24 cellular contexts compared by ENCODE assay signal in the genomic region with DNA sequence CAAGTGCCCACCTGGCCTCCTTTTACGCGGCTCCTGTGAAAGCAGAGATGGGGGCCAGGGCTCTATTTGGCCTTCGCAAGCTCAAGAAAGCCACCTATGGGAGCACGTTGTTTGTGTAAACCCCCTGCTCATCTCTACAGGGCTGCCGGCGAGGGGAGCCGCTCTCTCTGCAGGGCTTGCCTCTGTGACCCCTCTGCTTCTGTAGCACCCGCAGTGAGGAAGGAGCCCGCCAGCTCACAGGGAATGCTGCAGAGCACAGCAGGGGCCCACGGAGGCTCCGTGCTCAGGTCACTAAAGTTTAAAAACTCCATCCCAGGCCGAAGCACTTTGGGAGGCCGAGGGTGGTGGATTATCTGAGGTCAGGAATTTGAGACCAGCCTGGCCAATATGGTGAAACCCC.
DNase-seq lines count a peak whose midpoint lies in the region; ATAC-seq and TF ChIP-seq lines count a peak whose summit lies in the region.
"Had no signal": no experiment of that assay in that cellular context is flagged by ENCODE, and none has a peak within 500 bp of the region (broad histone marks: within the 10 kb centered on the region; RNA-seq: fewer than 3 reads in every experiment).

No MANE protein-coding gene starts in this region.

- no peaks in the 10 kb centered on the region for H3K79me2 ChIP-seq in MM.1S (ENCODE audit: low read length)

- H3K4me3 Mint-ChIP-seq in osteocyte (ENCODE audit: unreplicated experiment) = no peak overlapping the region
- H3K4me3 Mint-ChIP-seq: CD4-positive, alpha-beta memory T cell; GM23338; H9 had no signal

- H4K20me1 ChIP-seq in MM.1S (ENCODE audit: insufficient read depth, low read length) = no peaks in the 10 kb centered on the region

- no peaks in the 10 kb centered on the region for H3K36me3 Mint-ChIP-seq in osteocyte (ENCODE audit: unreplicated experiment)
- H3K36me3 Mint-ChIP-seq: CD4-positive, alpha-beta memory T cell had no signal

- peaks cover 26% of the 10 kb centered on the region for H3K9me3 Mint-ChIP-seq in osteocyte (ENCODE audit: unreplicated experiment)

- no peak overlapping the region for H3K27ac Mint-ChIP-seq in osteocyte (ENCODE audit: unreplicated experiment)
- H3K27ac Mint-ChIP-seq: CD4-positive, alpha-beta memory T cell; GM23338 had no signal

- no peak overlapping the region for H3K27ac ChIP-seq in MM.1S (ENCODE audit: low read length)
- H3K27ac ChIP-seq: A549 had no signal

- H3F3A ChIP-seq in MM.1S (ENCODE audit: insufficient read depth, low read length) = no peaks in the 10 kb centered on the region

- DNase-seq in MM.1S = no peak
- peak; percentile 41 for DNase-seq in NCI-H146 treated with DMSO at 0.1 percent for 48 hours (lab: John Stamatoyannopoulos, UW; ENCODE audit: unreplicated experiment)
- DNase-seq in islet precursor cell = peak; percentile 21
- peak; percentile 77 for DNase-seq in osteocyte (ENCODE audit: extremely low spot score, unreplicated experiment)
- DNase-seq in DMS153 treated with DMSO at 0.1 percent for 48 hours (lab: John Stamatoyannopoulos, UW; ENCODE audit: unreplicated experiment) = no peak
- DNase-seq in NCI-H187 treated with DMSO at 0.1 percent for 48 hours (lab: John Stamatoyannopoulos, UW) = no peak
- DNase-seq in Right ventricle myocardium inferior (ENCODE audit: missing footprints) = no peak
- DNase-seq in D341Med (ENCODE audit: low spot score) = no peak
- DNase-seq: 8988T; ACHN; AML-193; C1 segment of cervical spinal cord; Calu3; CD4-positive, alpha-beta memory T cell; COR-L47; DMS153; DMS79; EL; GDM1; H9 had no signal

- H3K27me3 ChIP-seq in MM.1S (replicated peaks; ENCODE audit: insufficient read depth, low read length) = no peaks in the 10 kb centered on the region

- ATAC-seq in Right ventricle myocardium inferior = no peak
- ATAC-seq: A549, GM12878, GM23338, HCT116 had no signal

- H3K4me1 Mint-ChIP-seq in osteocyte (ENCODE audit: unreplicated experiment) = no peaks in the 10 kb centered on the region
- H3K4me1 Mint-ChIP-seq: CD4-positive, alpha-beta memory T cell had no signal

- peaks cover 4% of the 10 kb centered on the region; the same call in 1 of the 2 replicates for H3K4me1 ChIP-seq in MM.1S (ENCODE audit: low read length)
- H3K4me1 ChIP-seq: A549 had no signal

- intact Hi-C loops in Right ventricle myocardium inferior (cut with DNase I) = no loop called here

- TF ChIP-seq CTCF in MM.1S (IDR thresholded peaks at IDR 0.05; ENCODE audit: low read length) (no peak), osteocyte (IDR thresholded peaks at IDR 0.05) (no peak)

- no peaks in the 10 kb centered on the region for H3K9me3 ChIP-seq in MM.1S (replicated peaks; ENCODE audit: insufficient read depth, low read length)
- H3K9me3 ChIP-seq: A549 had no signal

- H3K27me3 Mint-ChIP-seq in osteocyte (ENCODE audit: unreplicated experiment) = no peaks in the 10 kb centered on the region
- H3K27me3 Mint-ChIP-seq: CD4-positive, alpha-beta memory T cell had no signal

- H3K4me3 ChIP-seq in MM.1S (ENCODE audit: low read length) = no peak overlapping the region
- H3K4me3 ChIP-seq: A549, GM12878, GM23338 had no signal

- no peaks in the 10 kb centered on the region for H3K9me2 ChIP-seq in MM.1S (replicated peaks; ENCODE audit: insufficient read depth, low read length)

- H3K36me3 ChIP-seq in MM.1S (replicated peaks; ENCODE audit: insufficient read depth, low read length) = no peaks in the 10 kb centered on the region

- H3K4me2 ChIP-seq in MM.1S (ENCODE audit: low read depth, low read length) = peak overlapping the region; percentile 24; the same call in 1 of the 2 replicates
- H3K4me2 ChIP-seq: A549, GM23338 had no signal

- H3K9ac ChIP-seq in MM.1S (ENCODE audit: low read length) = no peak overlapping the region

- H2AFZ ChIP-seq in MM.1S (ENCODE audit: low read length) = no peak overlapping the region
- H2AFZ ChIP-seq: GM23338 had no signal

Comparison
In these comparisons a context has a peak if more than half of its experiments do, and no peak if none do; other contexts are left out.
1. DNase-seq: peak in NCI-H146 treated with DMSO at 0.1 percent for 48 hours (single experiment), islet precursor cell (single experiment) and osteocyte (single experiment); none in MM.1S (single experiment), DMS153 treated with DMSO at 0.1 percent for 48 hours (single experiment), NCI-H187 treated with DMSO at 0.1 percent for 48 hours (single experiment), Right ventricle myocardium inferior (single experiment) and D341Med (single experiment).